In genomic region chr1:70290248-70290647, GRCh38 we compare ENCODE assay signal across 28 cellular contexts.
DNase-seq lines count a peak whose midpoint lies in the region; ATAC-seq and TF ChIP-seq lines count a peak whose summit lies in the region.
"Had no signal": no experiment of that assay in that cellular context is flagged by ENCODE, and none has a peak within 500 bp of the region (broad histone marks: within the 10 kb centered on the region; RNA-seq: fewer than 3 reads in every experiment).

No MANE protein-coding gene starts in this region.

- no peak overlapping the region for H3K4me3 ChIP-seq in prostate gland
- H3K4me3 ChIP-seq: gastrocnemius medialis, GM12878, pancreas, sigmoid colon, testis had no signal

- H3K4me2 ChIP-seq in H9 (ENCODE audit: insufficient read depth, insufficient read length, low read length), result no peak overlapping the region

- no peak overlapping the region for H2AK5ac ChIP-seq in H9 (ENCODE audit: insufficient read length, low read length)

- intact Hi-C loops in prostate gland (cut with DNase I), result no loop called here

- H3K9me3 ChIP-seq in H9 (ENCODE audit: control insufficient read depth, low read depth, low read length), result no peaks in the 10 kb centered on the region
- no peaks in the 10 kb centered on the region for H3K9me3 ChIP-seq in prostate gland
- H3K9me3 ChIP-seq: gastrocnemius medialis, pancreas, sigmoid colon, testis had no signal

- H4K5ac ChIP-seq in H9 (ENCODE audit: insufficient read length, low read depth, low read length), result no peak overlapping the region

- no peak overlapping the region for H3K9ac ChIP-seq in H9 (ENCODE audit: extremely low read depth, insufficient read length, low read length)

- H3K18ac ChIP-seq in H9 (ENCODE audit: insufficient read length, low read depth, low read length), result no peak overlapping the region

- H3K23ac ChIP-seq in H9 (ENCODE audit: insufficient read length, low read depth, low read length), result no peak overlapping the region

- no peak overlapping the region for H2BK5ac ChIP-seq in H9 (ENCODE audit: insufficient read length, low read length)

- no peak overlapping the region for H3T11ph ChIP-seq in H9 (ENCODE audit: low read length)

- H3K27ac ChIP-seq in H9 (ENCODE audit: insufficient read length, low read depth, low read length) (no peak overlapping the region), prostate gland (no peak overlapping the region)
- H3K27ac ChIP-seq: gastrocnemius medialis, pancreas, sigmoid colon, testis had no signal

- peak overlapping the region; percentile 31 to 35 for H3K27ac Mint-ChIP-seq in effector memory CD8-positive, alpha-beta T cell
- H3K27ac Mint-ChIP-seq in H9, result no peak overlapping the region
- H3K27ac Mint-ChIP-seq: activated CD4-positive, alpha-beta T cell treated with anti-CD3 and anti-CD28 coated beads, Interleukin-2, amount 10 ng/mL, durations not matched to agents 7 days and 5 days; CD14-positive monocyte; natural killer cell had no signal

- no peaks in the 10 kb centered on the region for H3K9me3 Mint-ChIP-seq in effector memory CD8-positive, alpha-beta T cell
- no peaks in the 10 kb centered on the region for H3K9me3 Mint-ChIP-seq in H9
- H3K9me3 Mint-ChIP-seq: activated CD4-positive, alpha-beta T cell treated with anti-CD3 and anti-CD28 coated beads, Interleukin-2, amount 10 ng/mL, durations not matched to agents 7 days and 5 days; CD14-positive monocyte; natural killer cell had no signal

- TF ChIP-seq POLR2A in prostate gland (IDR thresholded peaks at IDR 0.05), result no peak

- H3K27me3 ChIP-seq in H9 (ENCODE audit: insufficient read depth, low read length), result no peaks in the 10 kb centered on the region
- H3K27me3 ChIP-seq in prostate gland (replicated peaks; ENCODE audit: insufficient read depth), result no peaks in the 10 kb centered on the region
- H3K27me3 ChIP-seq: gastrocnemius medialis, pancreas, sigmoid colon, testis had no signal

- no peak overlapping the region for H3K56ac ChIP-seq in H9 (ENCODE audit: insufficient read length, low read depth, low read length)

- DNase-seq in AG08396 (ENCODE audit: low spot score), result peak; percentile 6
- DNase-seq in M059J (ENCODE audit: low read depth), result peak; percentile 26
- no peak for DNase-seq in effector memory CD8-positive, alpha-beta T cell
- DNase-seq in hepatic stellate cell (ENCODE audit: low spot score), result peak; percentile 1
- DNase-seq in Ammon's horn (ENCODE audit: low spot score), result no peak
- DNase-seq in H9, result no peak
- DNase-seq in NCI-H2171 treated with DMSO at 0.1 percent for 48 hours (lab: John Stamatoyannopoulos, UW), result no peak
- no peak for DNase-seq in prostate gland (ENCODE audit: low spot score)
- DNase-seq: activated CD4-positive, alpha-beta T cell treated with anti-CD3 and anti-CD28 coated beads, Interleukin-2, amount 10 ng/mL, durations not matched to agents 7 days and 5 days; activated CD8-positive, alpha-beta memory T cell treated with anti-CD3 and anti-CD28 coated beads, Interleukin-2, amount 50 U/mL, for 4 hours; activated effector memory CD4-positive, alpha-beta T cell treated with anti-CD3 and anti-CD28 coated beads, Interleukin-2, amount 50 U/mL, for 16 hours; amniotic stem cell; cerebellar nuclear complex; effector memory CD4-positive, alpha-beta T cell; gastrocnemius medialis; Karpas-422; kidney glomerular epithelial cell; natural killer cell; NCI-H1092; NCI-H2029; NCI-H446 treated with DMSO at 0.1 percent for 48 hours; pancreas; sigmoid colon; T-helper 2 cell; testis had no signal

- peaks cover 53% of the 10 kb centered on the region for H3K36me3 Mint-ChIP-seq in effector memory CD8-positive, alpha-beta T cell (ENCODE audit: insufficient read depth)
- peaks cover 10 to 45% (median 27%) of the 10 kb centered on the region in 3 experiments; a peak in 6 of 7 replicates for H3K36me3 Mint-ChIP-seq in H9 (ENCODE audit: insufficient read depth in 1 of 3, low read depth in 3 of 3)
- H3K36me3 Mint-ChIP-seq: natural killer cell had no signal

- no peak overlapping the region for H2AFZ ChIP-seq in H9 (ENCODE audit: low read length)

- H4K20me1 ChIP-seq in H9 (ENCODE audit: control insufficient read depth, insufficient read depth, insufficient read length), result no peaks in the 10 kb centered on the region

- H2BK120ac ChIP-seq in H9 (ENCODE audit: low read depth, low read length, poor library complexity, severe bottlenecking), result no peak overlapping the region

- ATAC-seq in effector memory CD8-positive, alpha-beta T cell (replicated peaks), result no peak
- ATAC-seq: gastrocnemius medialis, GM12878, natural killer cell, Panc1, pancreas had no signal

- H3K14ac ChIP-seq in H9 (ENCODE audit: insufficient read depth, low read length), result no peak overlapping the region

- peaks cover 0 to 5% of the 10 kb centered on the region in 2 donors for H3K36me3 ChIP-seq in prostate gland

- TF ChIP-seq CTCF in H9 (conservative IDR thresholded peaks at IDR 0.05), result no peak
- TF ChIP-seq CTCF in prostate gland (IDR thresholded peaks at IDR 0.05), result no peak

- no peaks in the 10 kb centered on the region for H3K79me2 ChIP-seq in H9 (ENCODE audit: insufficient read depth, low read length)

- peaks cover 3 to 6% of the 10 kb centered on the region in 2 donors for H3K4me1 Mint-ChIP-seq in effector memory CD8-positive, alpha-beta T cell (ENCODE audit: low read depth in 2 of 2)
- H3K4me1 Mint-ChIP-seq in H9, result no peaks in the 10 kb centered on the region
- H3K4me1 Mint-ChIP-seq: activated CD4-positive, alpha-beta T cell treated with anti-CD3 and anti-CD28 coated beads, Interleukin-2, amount 10 ng/mL, durations not matched to agents 7 days and 5 days; CD14-positive monocyte had no signal

- no peak overlapping the region for H2BK20ac ChIP-seq in H9 (ENCODE audit: low read depth, low read length, poor library complexity, severe bottlenecking)

- H3K4me1 ChIP-seq in H9 (ENCODE audit: insufficient read depth, low read length) (no peaks in the 10 kb centered on the region), prostate gland (replicated peaks) (no peaks in the 10 kb centered on the region)
- H3K4me1 ChIP-seq: gastrocnemius medialis, pancreas, sigmoid colon, testis had no signal

- no peak overlapping the region for H4K8ac ChIP-seq in H9 (replicated peaks; ENCODE audit: insufficient read length, low read depth, low read length)

- no CpG with 5 or more reads among the region's 2 CpGs for WGBS in H9 (ENCODE audit: extremely low coverage, insufficient read length, low lambda C conversion rate)
- 90% methylated on average over 2 of the region's 2 CpGs for WGBS in prostate gland

- no peak overlapping the region for H3K4me3 Mint-ChIP-seq in effector memory CD8-positive, alpha-beta T cell
- no peak overlapping the region for H3K4me3 Mint-ChIP-seq in H9
- H3K4me3 Mint-ChIP-seq: activated CD4-positive, alpha-beta T cell treated with anti-CD3 and anti-CD28 coated beads, Interleukin-2, amount 10 ng/mL, durations not matched to agents 7 days and 5 days; CD14-positive monocyte; natural killer cell had no signal

- no peak overlapping the region for H4K91ac ChIP-seq in H9 (ENCODE audit: insufficient read length, low read depth, low read length)

- no peak overlapping the region for H3K4ac ChIP-seq in H9 (ENCODE audit: low read depth, low read length)

- no peaks in the 10 kb centered on the region for H3K27me3 Mint-ChIP-seq in effector memory CD8-positive, alpha-beta T cell
- no peaks in the 10 kb centered on the region for H3K27me3 Mint-ChIP-seq in H9 (ENCODE audit: low read depth)
- H3K27me3 Mint-ChIP-seq: activated CD4-positive, alpha-beta T cell treated with anti-CD3 and anti-CD28 coated beads, Interleukin-2, amount 10 ng/mL, durations not matched to agents 7 days and 5 days had no signal

- no peak overlapping the region for H2BK15ac ChIP-seq in H9 (ENCODE audit: low read depth, low read length)

- H3K79me1 ChIP-seq in H9 (ENCODE audit: insufficient read depth, low read depth, low read length, poor library complexity, severe bottlenecking), result no peaks in the 10 kb centered on the region

- no peak overlapping the region for H2BK12ac ChIP-seq in H9 (ENCODE audit: insufficient read length, low read depth, low read length)

- no peaks in the 10 kb centered on the region for H3K23me2 ChIP-seq in H9 (ENCODE audit: insufficient read length, low read depth, low read length, poor library complexity, severe bottlenecking)

Comparison
In these comparisons a context has a peak if more than half of its experiments do, and no peak if none do; other contexts are left out.
1. DNase-seq: peak in AG08396 (single experiment), M059J (single experiment) and hepatic stellate cell (single experiment); none in effector memory CD8-positive, alpha-beta T cell (0 of 3), Ammon's horn (single experiment), H9 (single experiment), NCI-H2171 treated with DMSO at 0.1 percent for 48 hours (single experiment) and prostate gland (single experiment).
2. H3K27ac Mint-ChIP-seq: peak in effector memory CD8-positive, alpha-beta T cell (2 of 2); none in H9 (0 of 3).